In genomic region chr13:32316476-32316875, GRCh38 we compare ENCODE assay signal across 9 cellular contexts. TPM values are rescaled to one million over a fixed set of nuclear protein-coding genes. Genes with fewer than 3 reads are reported as not detected.
DNase-seq lines count a peak whose midpoint lies in the region; ATAC-seq and TF ChIP-seq lines count a peak whose summit lies in the region.
"Had no signal": no experiment of that assay in that cellular context is flagged by ENCODE, and none has a peak within 500 bp of the region (broad histone marks: within the 10 kb centered on the region; RNA-seq: fewer than 3 reads in every experiment).

No MANE protein-coding gene starts in this region.

- ATAC-seq in activated CD8-positive, alpha-beta memory T cell treated with anti-CD3 and anti-CD28 coated beads, Interleukin-2, amount 10 ng/mL, durations not matched to agents 7 days and 5 days = no peak
- no peak for ATAC-seq in T-cell (replicated peaks in 1 of 4)
- ATAC-seq in GM18502 (IDR thresholded peaks at IDR 0.05; ENCODE audit: poor library complexity, unreplicated experiment) = no peak
- ATAC-seq in HG02840 (IDR thresholded peaks at IDR 0.05; ENCODE audit: low FRiP score, unreplicated experiment) = no peak

- H3K4me3 ChIP-seq in fibroblast of villous mesenchyme (ENCODE audit: low read depth, low read length) (peak overlapping the region; percentile 93), suprapubic skin (peak overlapping the region; percentile 94)

- 62% methylated on average over 6 of the region's 6 CpGs for WGBS in suprapubic skin

- H3K27me3 Mint-ChIP-seq in activated CD8-positive, alpha-beta memory T cell treated with anti-CD3 and anti-CD28 coated beads, Interleukin-2, amount 10 ng/mL, durations not matched to agents 7 days and 5 days = no peaks in the 10 kb centered on the region
- H3K27me3 Mint-ChIP-seq in T-cell = no peaks in the 10 kb centered on the region

- H3K27ac Mint-ChIP-seq in activated CD8-positive, alpha-beta memory T cell treated with anti-CD3 and anti-CD28 coated beads, Interleukin-2, amount 10 ng/mL, durations not matched to agents 7 days and 5 days = peak overlapping the region; percentile 100
- no peak overlapping the region for H3K27ac Mint-ChIP-seq in T-cell

- no peak for TF ChIP-seq EP300 in suprapubic skin (IDR thresholded peaks at IDR 0.05)

- H3K4me1 Mint-ChIP-seq in activated CD8-positive, alpha-beta memory T cell treated with anti-CD3 and anti-CD28 coated beads, Interleukin-2, amount 10 ng/mL, durations not matched to agents 7 days and 5 days = peaks cover 48% of the 10 kb centered on the region
- H3K4me1 Mint-ChIP-seq in T-cell = peaks cover 11 to 17% (median 15%) of the 10 kb centered on the region in 3 donors

- CTCF ChIA-PET in activated CD8-positive, alpha-beta memory T cell treated with anti-CD3 and anti-CD28 coated beads, Interleukin-2, amount 10 ng/mL, durations not matched to agents 7 days and 5 days (lab: Charles Lee) = interaction anchor here (1.4 to 2.4 kb wide), 3 partner anchors 10 to 265 kb away, joined by 3 to 9 read pairs (median 8); no protein-coding TSS in a partner anchor
- CTCF ChIA-PET in T-cell (lab: Charles Lee) = interaction anchor here in 1 of 2 donors (1.6 kb wide), 1 partner anchor 1227 kb away, joined by 3 read pairs; no protein-coding TSS in a partner anchor

- DNase-seq in activated CD8-positive, alpha-beta memory T cell treated with anti-CD3 and anti-CD28 coated beads, Interleukin-2, amount 10 ng/mL, durations not matched to agents 7 days and 5 days = no peak
- DNase-seq in activated CD8-positive, alpha-beta memory T cell treated with anti-CD3 and anti-CD28 coated beads, Interleukin-2, amount 50 U/mL, for 4 hours = no peak
- DNase-seq in T-cell = no peak
- peak; percentile 28 for DNase-seq in fibroblast of villous mesenchyme (ENCODE audit: low read depth)
- DNase-seq in suprapubic skin (ENCODE audit: low spot score in 2 of 2) = no peak
- no peak for DNase-seq in 8988T

- TF ChIP-seq CTCF in fibroblast of villous mesenchyme (IDR thresholded peaks at IDR 0.05; ENCODE audit: insufficient read depth, low read depth, low read length) = no peak
- TF ChIP-seq CTCF in suprapubic skin (IDR thresholded peaks at IDR 0.05) = no peak

- peak overlapping the region; percentile 97 for H3K27ac ChIP-seq in suprapubic skin

- H3K9me3 ChIP-seq in suprapubic skin = no peaks in the 10 kb centered on the region

- no peaks in the 10 kb centered on the region for H3K9me3 Mint-ChIP-seq in activated CD8-positive, alpha-beta memory T cell treated with anti-CD3 and anti-CD28 coated beads, Interleukin-2, amount 10 ng/mL, durations not matched to agents 7 days and 5 days (ENCODE audit: low read depth)
- H3K9me3 Mint-ChIP-seq in T-cell = no peaks in the 10 kb centered on the region

- peak overlapping the region; percentile 93 for H3K4me3 Mint-ChIP-seq in activated CD8-positive, alpha-beta memory T cell treated with anti-CD3 and anti-CD28 coated beads, Interleukin-2, amount 10 ng/mL, durations not matched to agents 7 days and 5 days
- H3K4me3 Mint-ChIP-seq in T-cell = peak overlapping the region; percentile 94 to 96 (median 95)

- POLR2A ChIA-PET in T-cell (lab: Charles Lee) = interaction anchor here in 1 of 2 donors (1.2 kb wide), 1 partner anchor 107 kb away, joined by 3 read pairs; no protein-coding TSS in a partner anchor

- H3K27me3 ChIP-seq in suprapubic skin = no peaks in the 10 kb centered on the region

- peaks cover 18% of the 10 kb centered on the region for H3K4me1 ChIP-seq in suprapubic skin

- no peak for TF ChIP-seq POLR2A in suprapubic skin (IDR thresholded peaks at IDR 0.05)

- H3K36me3 Mint-ChIP-seq in activated CD8-positive, alpha-beta memory T cell treated with anti-CD3 and anti-CD28 coated beads, Interleukin-2, amount 10 ng/mL, durations not matched to agents 7 days and 5 days = peaks cover 32% of the 10 kb centered on the region
- no peaks in the 10 kb centered on the region for H3K36me3 Mint-ChIP-seq in T-cell

- no peaks in the 10 kb centered on the region for H3K36me3 ChIP-seq in suprapubic skin

RNA-seq across cellular contexts. Expression of gene BRCA2, which starts 1.2 kb away (rescaled TPM):
- total RNA-seq in activated CD8-positive, alpha-beta memory T cell treated with anti-CD3 and anti-CD28 coated beads, Interleukin-2, amount 10 ng/mL, durations not matched to agents 7 days and 5 days = 10 to 100 TPM; 25.1 to 37.8 TPM
- total RNA-seq in T-cell (1 to 10 TPM; 2.2 to 4.7 (median 3.1) TPM), fibroblast of villous mesenchyme (10.4 and 11.0 TPM in 2 replicates), suprapubic skin (1 to 10 TPM; 1.5 to 5.6 (median 2.0) TPM)

RNA-seq across cellular contexts. Expression of gene ZAR1L, which starts 1.3 kb away (rescaled TPM):
- total RNA-seq in activated CD8-positive, alpha-beta memory T cell treated with anti-CD3 and anti-CD28 coated beads, Interleukin-2, amount 10 ng/mL, durations not matched to agents 7 days and 5 days = not detected
- total RNA-seq in T-cell (not detected), fibroblast of villous mesenchyme (under 0.01 TPM in 2 replicates), suprapubic skin (not detected)
- total RNA-seq: renal cortical epithelial cell had no signal
